In the genomic region with DNA sequence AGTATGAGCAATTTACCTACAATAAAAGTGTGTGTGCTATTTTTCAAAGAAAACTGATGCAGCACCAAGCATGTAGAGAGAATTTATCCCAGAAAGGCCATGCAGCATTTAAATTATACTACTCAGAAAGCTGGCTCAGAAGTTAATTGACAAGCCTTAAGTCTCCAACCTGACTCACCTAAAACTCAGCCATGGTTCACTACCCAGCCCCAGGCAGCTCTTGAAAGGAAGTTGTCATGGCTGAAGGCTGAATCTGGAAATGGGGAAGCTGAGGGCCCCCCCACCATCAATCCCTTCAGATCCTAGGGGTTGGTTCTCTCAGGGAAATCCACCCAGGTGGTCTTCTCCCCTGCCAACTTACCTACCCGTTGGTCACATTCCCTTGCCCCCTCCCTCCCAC, we compare ENCODE assay signal across 29 cellular contexts. TPM values are rescaled to one million over a fixed set of nuclear protein-coding genes. Genes with fewer than 3 reads are reported as not detected.
DNase-seq lines count a peak whose midpoint lies in the region; ATAC-seq and TF ChIP-seq lines count a peak whose summit lies in the region.
"Had no signal": no experiment of that assay in that cellular context is flagged by ENCODE, and none has a peak within 500 bp of the region (broad histone marks: within the 10 kb centered on the region; RNA-seq: fewer than 3 reads in every experiment).

No MANE protein-coding gene starts in this region.

- H3K4me2 ChIP-seq in mammary epithelial cell (ENCODE audit: insufficient read depth, low read depth, low read length): no peak overlapping the region

- no peak overlapping the region for H3K27ac ChIP-seq in mammary epithelial cell (ENCODE audit: insufficient read depth, low read depth, low read length)
- no peak overlapping the region for H3K27ac ChIP-seq in breast epithelium
- no peak overlapping the region for H3K27ac ChIP-seq in RWPE1
- no peak overlapping the region for H3K27ac ChIP-seq in foreskin keratinocyte
- no peak overlapping the region for H3K27ac ChIP-seq in effector memory CD4-positive, alpha-beta T cell (ENCODE audit: insufficient read depth, low read length, poor library complexity, severe bottlenecking)
- H3K27ac ChIP-seq: HL-60, right atrium auricular region, SJSA1 had no signal

- peak; percentile 84 for ATAC-seq in foreskin keratinocyte
- no peak for ATAC-seq in activated CD8-positive, alpha-beta T cell treated with anti-CD3 and anti-CD28 coated beads, Interleukin-2, amount 10 ng/mL, durations not matched to agents 7 days and 5 days
- ATAC-seq: activated T-helper 17 cell treated with anti-CD3 and anti-CD28 coated beads, Interleukin-2, amount 50 U/mL, for 72 hours; effector memory CD8-positive, alpha-beta T cell; naive thymus-derived CD4-positive, alpha-beta T cell had no signal

- TF ChIP-seq CTCF in mammary epithelial cell (conservative IDR thresholded peaks at IDR 0.05 in 1 of 2, IDR thresholded peaks at IDR 0.05 in 1 of 2; ENCODE audit: extremely low read depth in 1 of 2, insufficient read depth in 1 of 2, low read depth in 1 of 2, low read length in 2 of 2) (no peak), breast epithelium (IDR thresholded peaks at IDR 0.05) (no peak), RWPE1 (conservative IDR thresholded peaks at IDR 0.05; ENCODE audit: low read depth) (no peak), foreskin keratinocyte (conservative IDR thresholded peaks at IDR 0.05) (no peak)

- BruUV-seq in mammary epithelial cell (replicated peaks; lab: Mats Ljungman, UMichigan): no TSS peak

- no peak overlapping the region for H3K27ac Mint-ChIP-seq in activated CD8-positive, alpha-beta T cell treated with anti-CD3 and anti-CD28 coated beads, Interleukin-2, amount 10 ng/mL, durations not matched to agents 7 days and 5 days
- H3K27ac Mint-ChIP-seq: activated T-helper 17 cell treated with anti-CD3 and anti-CD28 coated beads, Interleukin-2, amount 50 U/mL, for 72 hours; effector memory CD8-positive, alpha-beta T cell; naive thymus-derived CD4-positive, alpha-beta T cell; T-helper 1 cell treated with Interleukin-12 subunit alpha and Interleukin-12 subunit beta and Interleukin-4 antibody, amounts not matched to agents 30 μg/mL and 1 μg/mL, for 36 hours had no signal

- no peak overlapping the region for H3K9ac ChIP-seq in mammary epithelial cell (ENCODE audit: insufficient read depth, low read length)

- H3K9me3 Mint-ChIP-seq in activated CD8-positive, alpha-beta T cell treated with anti-CD3 and anti-CD28 coated beads, Interleukin-2, amount 10 ng/mL, durations not matched to agents 7 days and 5 days (ENCODE audit: insufficient read depth): no peaks in the 10 kb centered on the region
- H3K9me3 Mint-ChIP-seq: activated T-helper 17 cell treated with anti-CD3 and anti-CD28 coated beads, Interleukin-2, amount 50 U/mL, for 72 hours; effector memory CD8-positive, alpha-beta T cell; naive thymus-derived CD4-positive, alpha-beta T cell; T-helper 1 cell treated with Interleukin-12 subunit alpha and Interleukin-12 subunit beta and Interleukin-4 antibody, amounts not matched to agents 30 μg/mL and 1 μg/mL, for 36 hours had no signal

- no peak for TF ChIP-seq POLR2A in breast epithelium (IDR thresholded peaks at IDR 0.05)

- POLR2A ChIA-PET in RWPE1 (lab: Yijun Ruan, JAX; ENCODE audit: low non-redundant PET): interaction anchor here (0.5 kb wide), 1 partner anchor 11 kb away, joined by 3 read pairs; no protein-coding TSS in a partner anchor
- POLR2A ChIA-PET in activated CD8-positive, alpha-beta T cell treated with anti-CD3 and anti-CD28 coated beads, Interleukin-2, amount 10 ng/mL, durations not matched to agents 7 days and 5 days (lab: Charles Lee): no interaction called here

- 0% methylated on average over 1 of the region's 1 CpG for WGBS in mammary epithelial cell (ENCODE audit: low coverage, missing lambda C conversion rate)

- H3K27me3 Mint-ChIP-seq in activated CD8-positive, alpha-beta T cell treated with anti-CD3 and anti-CD28 coated beads, Interleukin-2, amount 10 ng/mL, durations not matched to agents 7 days and 5 days (ENCODE audit: low read depth): no peaks in the 10 kb centered on the region
- H3K27me3 Mint-ChIP-seq: activated T-helper 17 cell treated with anti-CD3 and anti-CD28 coated beads, Interleukin-2, amount 50 U/mL, for 72 hours had no signal

- no peaks in the 10 kb centered on the region for H4K20me1 ChIP-seq in mammary epithelial cell (ENCODE audit: insufficient read depth, low read length)

- peaks cover 2% of the 10 kb centered on the region for H3K4me1 Mint-ChIP-seq in activated CD8-positive, alpha-beta T cell treated with anti-CD3 and anti-CD28 coated beads, Interleukin-2, amount 10 ng/mL, durations not matched to agents 7 days and 5 days (ENCODE audit: low read depth)
- H3K4me1 Mint-ChIP-seq: activated T-helper 17 cell treated with anti-CD3 and anti-CD28 coated beads, Interleukin-2, amount 50 U/mL, for 72 hours had no signal

- CTCF ChIA-PET in mammary epithelial cell (lab: Charles Lee; ENCODE audit: low non-redundant PET): no interaction called here
- CTCF ChIA-PET in RWPE1 (lab: Yijun Ruan, JAX): no interaction called here
- CTCF ChIA-PET in activated CD8-positive, alpha-beta T cell treated with anti-CD3 and anti-CD28 coated beads, Interleukin-2, amount 10 ng/mL, durations not matched to agents 7 days and 5 days (lab: Charles Lee): no interaction called here

- no peaks in the 10 kb centered on the region for H3K36me3 Mint-ChIP-seq in activated CD8-positive, alpha-beta T cell treated with anti-CD3 and anti-CD28 coated beads, Interleukin-2, amount 10 ng/mL, durations not matched to agents 7 days and 5 days (ENCODE audit: low read depth)
- H3K36me3 Mint-ChIP-seq: naive thymus-derived CD4-positive, alpha-beta T cell had no signal

- H3K4me1 ChIP-seq in mammary epithelial cell (ENCODE audit: insufficient read depth, low read length) (peaks cover 9% of the 10 kb centered on the region), breast epithelium (no peaks in the 10 kb centered on the region), foreskin keratinocyte (peaks cover 7% of the 10 kb centered on the region)
- no peaks in the 10 kb centered on the region for H3K4me1 ChIP-seq in effector memory CD4-positive, alpha-beta T cell (ENCODE audit: control insufficient read depth, insufficient read depth, low read length, poor library complexity, severe bottlenecking)
- H3K4me1 ChIP-seq: right atrium auricular region, SJSA1 had no signal

- DNase-seq in mammary epithelial cell: peak; percentile 30
- no peak for DNase-seq in breast epithelium (ENCODE audit: low spot score in 2 of 2)
- DNase-seq in RWPE1 (ENCODE audit: low spot score): peak; percentile 29
- DNase-seq in foreskin keratinocyte: peak; percentile 17 to 63
- no peak for DNase-seq in activated CD8-positive, alpha-beta T cell treated with anti-CD3 and anti-CD28 coated beads, Interleukin-2, amount 10 ng/mL, durations not matched to agents 7 days and 5 days
- no peak for DNase-seq in head of caudate nucleus
- no peak for DNase-seq in NCI-H1694 treated with DMSO at 0.1 percent for 48 hours (lab: John Stamatoyannopoulos, UW)
- DNase-seq in effector memory CD4-positive, alpha-beta T cell: no peak
- DNase-seq: 8988T; activated CD4-positive, alpha-beta T cell treated with anti-CD3 and anti-CD28 coated beads, Interleukin-2, amount 50 U/mL, for 1 hour; activated CD8-positive, alpha-beta memory T cell treated with anti-CD3 and anti-CD28 coated beads, Interleukin-2, amount 50 U/mL, for 4 hours; BE2C; Caco-2; effector memory CD8-positive, alpha-beta T cell; EL; GOT3; kidney; mesendoderm; MG63; naive thymus-derived CD4-positive, alpha-beta T cell; NCI-H1930; NCI-H345; NCI-H82; OCI-M1 had no signal

- intact Hi-C loops in mammary epithelial cell (cut with micrococcal nuclease): no loop called here
- intact Hi-C loops in breast epithelium (cut with DNase I; ENCODE audit: low total_unique reads): no loop called here
- intact Hi-C loops in head of caudate nucleus (cut with DNase I): no loop called here

- H3K9me3 ChIP-seq in mammary epithelial cell (replicated peaks; ENCODE audit: insufficient read depth, low read length): no peaks in the 10 kb centered on the region
- no peaks in the 10 kb centered on the region for H3K9me3 ChIP-seq in breast epithelium
- no peaks in the 10 kb centered on the region for H3K9me3 ChIP-seq in effector memory CD4-positive, alpha-beta T cell (ENCODE audit: control insufficient read depth, low read length)
- H3K9me3 ChIP-seq: BE2C, Caco-2, MG63, right atrium auricular region, SJSA1 had no signal

- in situ Hi-C loops in mammary epithelial cell (cut with MboI; ENCODE audit: low sequenced_read_pairs in 2 of 2): no loop called here

- H3K4me3 Mint-ChIP-seq in activated CD8-positive, alpha-beta T cell treated with anti-CD3 and anti-CD28 coated beads, Interleukin-2, amount 10 ng/mL, durations not matched to agents 7 days and 5 days: no peak overlapping the region
- H3K4me3 Mint-ChIP-seq: activated T-helper 17 cell treated with anti-CD3 and anti-CD28 coated beads, Interleukin-2, amount 50 U/mL, for 72 hours; effector memory CD8-positive, alpha-beta T cell; naive thymus-derived CD4-positive, alpha-beta T cell; T-helper 1 cell treated with Interleukin-12 subunit alpha and Interleukin-12 subunit beta and Interleukin-4 antibody, amounts not matched to agents 30 μg/mL and 1 μg/mL, for 36 hours had no signal

- H3K27me3 ChIP-seq in mammary epithelial cell (ENCODE audit: insufficient read depth, low read length) (no peaks in the 10 kb centered on the region), breast epithelium (no peaks in the 10 kb centered on the region), foreskin keratinocyte (no peaks in the 10 kb centered on the region)
- H3K27me3 ChIP-seq in effector memory CD4-positive, alpha-beta T cell (replicated peaks; ENCODE audit: control insufficient read depth, insufficient read depth, low read length, poor library complexity, severe bottlenecking): no peaks in the 10 kb centered on the region
- H3K27me3 ChIP-seq: BE2C, MG63, right atrium auricular region, SJSA1 had no signal

- dilution Hi-C loops in mammary epithelial cell (cut with HindIII; ENCODE audit: low sequenced_read_pairs): no loop called here

- no peak overlapping the region for H3K4me3 ChIP-seq in mammary epithelial cell (replicated peaks in 1 of 3; ENCODE audit: insufficient read depth in 1 of 3, low read depth in 2 of 3, low read length in 3 of 3)
- no peak overlapping the region for H3K4me3 ChIP-seq in breast epithelium
- no peak overlapping the region for H3K4me3 ChIP-seq in effector memory CD4-positive, alpha-beta T cell (ENCODE audit: insufficient read depth, low read depth, low read length, poor library complexity, severe bottlenecking)
- H3K4me3 ChIP-seq: MG63, right atrium auricular region, SJSA1 had no signal

- no peak overlapping the region for H2AFZ ChIP-seq in mammary epithelial cell (ENCODE audit: low read depth, low read length)

- no peaks in the 10 kb centered on the region for H3K36me3 ChIP-seq in mammary epithelial cell (ENCODE audit: insufficient read depth, low read length)
- H3K36me3 ChIP-seq in breast epithelium: no peaks in the 10 kb centered on the region
- H3K36me3 ChIP-seq in effector memory CD4-positive, alpha-beta T cell (ENCODE audit: control insufficient read depth, insufficient read depth, low read length): no peaks in the 10 kb centered on the region
- H3K36me3 ChIP-seq: BE2C, MG63, right atrium auricular region, SJSA1 had no signal

- no peaks in the 10 kb centered on the region for H3K79me2 ChIP-seq in mammary epithelial cell (ENCODE audit: insufficient read depth, low read length)

RNA-seq across cellular contexts. Expression of a gene that starts 19.7 kb away (rescaled TPM):
- total RNA-seq in mammary epithelial cell (1 to 10 TPM in 1 of 2 donors, under 1 TPM in 1; 0.61 to 4.2 TPM), breast epithelium (10 to 100 TPM in 1 of 3 donors, 1 to 10 TPM in 2; 2.6 to 16.5 (median 2.9) TPM), foreskin keratinocyte (0.46 and 0.71 TPM in 2 replicates)
- polyA plus RNA-seq in mammary epithelial cell (0.45 TPM), foreskin keratinocyte (0.16 and 0.32 TPM in 2 replicates)
- polyA minus RNA-seq in mammary epithelial cell: not detected
- total RNA-seq in activated CD8-positive, alpha-beta T cell treated with anti-CD3 and anti-CD28 coated beads, Interleukin-2, amount 10 ng/mL, durations not matched to agents 7 days and 5 days: under 1 TPM in 1 of 2 experiments, not detected in 1; 0.16 TPM
- total RNA-seq: Caco-2 had no signal

RNA-seq across cellular contexts. Expression of a gene that starts 19.8 kb away (rescaled TPM):
- total RNA-seq in mammary epithelial cell: 10 to 100 TPM; 11.3 to 11.7 TPM
- polyA plus RNA-seq in mammary epithelial cell: 19.5 TPM
- polyA minus RNA-seq in mammary epithelial cell: 52.3 TPM
- total RNA-seq in breast epithelium: 10 to 100 TPM in 2 of 3 donors, 1 to 10 TPM in 1; 8.5 to 26.2 (median 12.1) TPM
- total RNA-seq in foreskin keratinocyte: 12.7 and 16.0 TPM in 2 replicates
- polyA plus RNA-seq in foreskin keratinocyte: 15.5 and 17.3 TPM in 2 replicates
- total RNA-seq in activated CD8-positive, alpha-beta T cell treated with anti-CD3 and anti-CD28 coated beads, Interleukin-2, amount 10 ng/mL, durations not matched to agents 7 days and 5 days: 10 to 100 TPM; 15.5 to 15.6 TPM

RNA-seq across cellular contexts. Expression of a gene that starts 34.8 kb away (rescaled TPM):
- total RNA-seq in mammary epithelial cell: 10 to 100 TPM; 36.3 to 44.0 TPM
- polyA plus RNA-seq in mammary epithelial cell: 18.3 TPM
- polyA minus RNA-seq in mammary epithelial cell: 27.0 TPM
- 10 to 100 TPM; 23.6 to 29.8 (median 25.5) TPM for total RNA-seq in breast epithelium
- total RNA-seq in foreskin keratinocyte: 25.8 and 39.7 TPM in 2 replicates
- polyA plus RNA-seq in foreskin keratinocyte: 19.7 and 28.3 TPM in 2 replicates
- total RNA-seq in activated CD8-positive, alpha-beta T cell treated with anti-CD3 and anti-CD28 coated beads, Interleukin-2, amount 10 ng/mL, durations not matched to agents 7 days and 5 days: 10 to 100 TPM; 50.5 to 53.2 TPM

RNA-seq across cellular contexts. Expression of a gene that starts 38.5 kb away (rescaled TPM):
- 100 to 1,000 TPM; 113 to 145 TPM for total RNA-seq in mammary epithelial cell
- polyA plus RNA-seq in mammary epithelial cell: 94.8 TPM
- 149 TPM for polyA minus RNA-seq in mammary epithelial cell
- 100 to 1,000 TPM; 186 to 302 (median 238) TPM for total RNA-seq in breast epithelium
- total RNA-seq in foreskin keratinocyte: 138 and 154 TPM in 2 replicates
- polyA plus RNA-seq in foreskin keratinocyte: 82.1 and 82.4 TPM in 2 replicates
- total RNA-seq in activated CD8-positive, alpha-beta T cell treated with anti-CD3 and anti-CD28 coated beads, Interleukin-2, amount 10 ng/mL, durations not matched to agents 7 days and 5 days: 100 to 1,000 TPM; 236 to 249 TPM

Comparison
In these comparisons a context has a peak if more than half of its experiments do, and no peak if none do; other contexts are left out.
1. DNase-seq: peak in mammary epithelial cell (single experiment), RWPE1 (single experiment) and foreskin keratinocyte (2 of 2); none in breast epithelium (0 of 2), activated CD8-positive, alpha-beta T cell treated with anti-CD3 and anti-CD28 coated beads, Interleukin-2, amount 10 ng/mL, durations not matched to agents 7 days and 5 days (single experiment), head of caudate nucleus (0 of 42), NCI-H1694 treated with DMSO at 0.1 percent for 48 hours (single experiment) and effector memory CD4-positive, alpha-beta T cell (0 of 3).